1 cellular context compared by ENCODE assay signal in genomic region chr3:191136347-191136746, GRCh38.
TF ChIP-seq lines count a peak whose summit lies in the region.

No MANE protein-coding gene starts in this region.

TF ChIP-seq in H1, 55 proteins besides CTCF, POLR2A, EP300 and RAD21 (continued from another document):
- no peak for TF ChIP-seq CHD7 (IDR thresholded peaks at IDR 0.05; ENCODE audit: insufficient replicate concordance, low read length)
- TF ChIP-seq SP4 (IDR thresholded peaks at IDR 0.05; ENCODE audit: low read length): no peak
- TF ChIP-seq TBP (IDR thresholded peaks at IDR 0.05; ENCODE audit: low read depth, low read length): no peak
- no peak for TF ChIP-seq BACH1 (IDR thresholded peaks at IDR 0.05; ENCODE audit: low read length)
- TF ChIP-seq POU5F1 (IDR thresholded peaks at IDR 0.05; ENCODE audit: low read depth, low read length): no peak
- TF ChIP-seq CHD1 (IDR thresholded peaks at IDR 0.05; ENCODE audit: low read depth, low read length): no peak
- no peak for TF ChIP-seq RFX5 (IDR thresholded peaks at IDR 0.05; ENCODE audit: borderline replicate concordance, low read depth, low read length)
- no peak for TF ChIP-seq SRF (IDR thresholded peaks at IDR 0.05; ENCODE audit: low read depth, low read length)
- no peak for TF ChIP-seq SIX5 (IDR thresholded peaks at IDR 0.05; ENCODE audit: low read depth, low read length)
